12 cellular contexts compared by ENCODE assay signal in genomic region chr6:137637161-137637560, GRCh38.
DNase-seq lines count a peak whose midpoint lies in the region; ATAC-seq and TF ChIP-seq lines count a peak whose summit lies in the region.
"Had no signal": no experiment of that assay in that cellular context is flagged by ENCODE, and none has a peak within 500 bp of the region (broad histone marks: within the 10 kb centered on the region; RNA-seq: fewer than 3 reads in every experiment).

No MANE protein-coding gene starts in this region.

- intact Hi-C loops in HCT116 (cut with micrococcal nuclease): no loop called here
- intact Hi-C loops in activated CD4-positive, alpha-beta T cell treated with anti-CD3 and anti-CD28 coated beads, Interleukin-2, amount 10 ng/mL, durations not matched to agents 24 days and 14 days (cut with micrococcal nuclease): no loop called here

- H3K4me1 ChIP-seq in HCT116 (ENCODE audit: control insufficient read depth in 1 of 2, insufficient read depth in 2 of 2, low read length in 2 of 2): peaks cover 4 to 22% of the 10 kb centered on the region in 2 experiments; a peak in 3 of 4 replicates
- H3K4me1 ChIP-seq in gastroesophageal sphincter: peaks cover 0 to 12% (median 0%) of the 10 kb centered on the region in 3 donors

- H3K4me1 Mint-ChIP-seq in activated CD4-positive, alpha-beta T cell treated with anti-CD3 and anti-CD28 coated beads, Interleukin-2, amount 10 ng/mL, durations not matched to agents 24 days and 14 days: peaks cover 13% of the 10 kb centered on the region

- peaks cover 5% of the 10 kb centered on the region for H3K27me3 Mint-ChIP-seq in activated CD4-positive, alpha-beta T cell treated with anti-CD3 and anti-CD28 coated beads, Interleukin-2, amount 10 ng/mL, durations not matched to agents 24 days and 14 days

- H3K36me3 Mint-ChIP-seq in activated CD4-positive, alpha-beta T cell treated with anti-CD3 and anti-CD28 coated beads, Interleukin-2, amount 10 ng/mL, durations not matched to agents 24 days and 14 days (ENCODE audit: low read depth): no peaks in the 10 kb centered on the region
- H3K36me3 Mint-ChIP-seq: CD4-positive, CD25-positive, alpha-beta regulatory T cell had no signal

- no peaks in the 10 kb centered on the region for H3K9me2 ChIP-seq in HCT116 (ENCODE audit: insufficient read depth)

- DNase-seq in A172 (ENCODE audit: low spot score): peak; percentile 93
- no peak for DNase-seq in HCT116 (ENCODE audit: low read depth, low spot score)
- DNase-seq in SIG-M5 treated with dmso at 0.1 percent for 504 hours (lab: John Stamatoyannopoulos, UW; ENCODE audit: unreplicated experiment): peak; percentile 76
- DNase-seq in activated CD4-positive, alpha-beta T cell treated with anti-CD3 and anti-CD28 coated beads, Interleukin-2, amount 10 ng/mL, durations not matched to agents 24 days and 14 days: no peak
- no peak for DNase-seq in NCI-H146 (lab: John Stamatoyannopoulos, UW)
- no peak for DNase-seq in stimulated activated CD4-positive, alpha-beta T cell treated with anti-CD3 and anti-CD28 coated beads, Interleukin-1b, Interleukin-23, amount 100 ng/mL, for 48 hours
- DNase-seq: CD4-positive, CD25-positive, alpha-beta regulatory T cell; NCI-H2171 treated with DMSO at 0.1 percent for 48 hours had no signal

- no peaks in the 10 kb centered on the region for H3K79me2 ChIP-seq in HCT116 (ENCODE audit: insufficient read depth, low read length)

- peak overlapping the region; percentile 48 for H2AFZ ChIP-seq in HCT116 (ENCODE audit: low read depth, low read length, poor library complexity, severe bottlenecking)

- TF ChIP-seq EP300 in gastroesophageal sphincter (IDR thresholded peaks at IDR 0.05): no peak

- no peak for TF ChIP-seq POLR2A in HCT116 (IDR thresholded peaks at IDR 0.05; ENCODE audit: borderline replicate concordance, extremely low read depth, insufficient read depth, insufficient read length)
- no peak for TF ChIP-seq POLR2A in gastroesophageal sphincter (IDR thresholded peaks at IDR 0.05)

- TF ChIP-seq RAD21 in HCT116 (IDR thresholded peaks at IDR 0.05; ENCODE audit: low read depth): no peak

- H3K36me3 ChIP-seq in HCT116 (ENCODE audit: control insufficient read depth in 1 of 2, insufficient read depth in 2 of 2, low read length in 2 of 2): no peaks in the 10 kb centered on the region
- H3K36me3 ChIP-seq in gastroesophageal sphincter: no peaks in the 10 kb centered on the region
- H3K36me3 ChIP-seq: tibial artery had no signal

- RAD21 ChIA-PET in HCT116 (lab: Charles Lee; ENCODE audit: low non-redundant PET in 1 of 2, low total read pairs in 2 of 2, uncharacterized antibody in 2 of 2, unreplicated experiment in 2 of 2): interaction anchor here in 1 of 2 experiments (0.5 kb wide), 1 partner anchor 383 kb away, joined by 4 read pairs; no protein-coding TSS in a partner anchor

- H3K9ac ChIP-seq in HCT116 (ENCODE audit: low read length): no peak overlapping the region

- no peak overlapping the region for H3K4me3 Mint-ChIP-seq in activated CD4-positive, alpha-beta T cell treated with anti-CD3 and anti-CD28 coated beads, Interleukin-2, amount 10 ng/mL, durations not matched to agents 24 days and 14 days
- H3K4me3 Mint-ChIP-seq: CD4-positive, CD25-positive, alpha-beta regulatory T cell had no signal

- no peak overlapping the region for H3K27ac ChIP-seq in HCT116 (ENCODE audit: low read depth, low read length)
- no peak overlapping the region for H3K27ac ChIP-seq in gastroesophageal sphincter
- H3K27ac ChIP-seq: epithelial cell of prostate, tibial artery had no signal

- BruUV-seq in HCT116 (replicated peaks; lab: Mats Ljungman, UMichigan): no TSS peak

- CTCF ChIA-PET in HCT116 (lab: Charles Lee): interaction anchor here (1.4 kb wide), 1 partner anchor 367 kb away, joined by 5 read pairs; no protein-coding TSS in a partner anchor

- no peaks in the 10 kb centered on the region for H4K20me1 ChIP-seq in HCT116 (ENCODE audit: insufficient read depth)

- POLR2A ChIA-PET in HCT116 (lab: Charles Lee): no interaction called here

- H3K9me3 ChIP-seq in HCT116 (ENCODE audit: control insufficient read depth in 1 of 2, insufficient read depth in 1 of 2, low read depth in 1 of 2, low read length in 2 of 2): no peaks in the 10 kb centered on the region
- no peaks in the 10 kb centered on the region for H3K9me3 ChIP-seq in gastroesophageal sphincter
- H3K9me3 ChIP-seq: tibial artery had no signal

- peak overlapping the region; percentile 35 for H3K4me2 ChIP-seq in HCT116 (ENCODE audit: low read length)

- 27% methylated on average over 1 of the region's 1 CpG; no CpG with 5 or more reads in 1 of the 2 donors for WGBS in gastroesophageal sphincter (ENCODE audit: low coverage in 1 of 2), 2 donors

- H3K4me3 ChIP-seq in HCT116 (replicated peaks in 1 of 2; ENCODE audit: low read depth in 1 of 2, low read length in 2 of 2) (no peak overlapping the region), gastroesophageal sphincter (no peak overlapping the region)
- H3K4me3 ChIP-seq: tibial artery had no signal

- no peaks in the 10 kb centered on the region for H3K9me3 Mint-ChIP-seq in activated CD4-positive, alpha-beta T cell treated with anti-CD3 and anti-CD28 coated beads, Interleukin-2, amount 10 ng/mL, durations not matched to agents 24 days and 14 days

- TF ChIP-seq CTCF in HCT116 (IDR thresholded peaks at IDR 0.05 in 2 of 3, conservative IDR thresholded peaks at IDR 0.05 in 1 of 3; ENCODE audit: borderline replicate concordance in 1 of 3, insufficient read depth in 1 of 3, low read depth in 2 of 3, low read length in 2 of 3) (no peak), gastroesophageal sphincter (IDR thresholded peaks at IDR 0.05) (no peak)

- ATAC-seq in HCT116 (peak; percentile 59), gastroesophageal sphincter (peak; percentile 55), GM18517 (IDR thresholded peaks at IDR 0.05; ENCODE audit: unreplicated experiment) (no peak)

- H3K27me3 ChIP-seq in HCT116 (ENCODE audit: insufficient read depth, low read length) (no peaks in the 10 kb centered on the region), gastroesophageal sphincter (no peaks in the 10 kb centered on the region)
- H3K27me3 ChIP-seq: tibial artery had no signal

- no peak overlapping the region for H3K27ac Mint-ChIP-seq in activated CD4-positive, alpha-beta T cell treated with anti-CD3 and anti-CD28 coated beads, Interleukin-2, amount 10 ng/mL, durations not matched to agents 24 days and 14 days
- H3K27ac Mint-ChIP-seq: CD4-positive, CD25-positive, alpha-beta regulatory T cell had no signal

TF ChIP-seq in HCT116, 20 proteins besides CTCF, POLR2A, EP300 and RAD21:
- TF ChIP-seq EZH2 (IDR thresholded peaks at IDR 0.05) (no peak), SP1 (IDR thresholded peaks at IDR 0.05; ENCODE audit: low read depth) (no peak; the same call in 1 of the 2 replicates), CBX3 (IDR thresholded peaks at IDR 0.05; ENCODE audit: low read depth) (0 out of 2 replicates have a peak, but pooled peaks have one; percentile 14), SIN3A (IDR thresholded peaks at IDR 0.05; ENCODE audit: low read depth) (no peak), EZH2phosphoT487 (IDR thresholded peaks at IDR 0.05; ENCODE audit: borderline replicate concordance) (no peak), YY1 (IDR thresholded peaks at IDR 0.05; ENCODE audit: extremely low read depth, insufficient replicate concordance, low read depth, low read length) (no peak), JUND (IDR thresholded peaks at IDR 0.05) (no peak), POLR2AphosphoS5 (IDR thresholded peaks at IDR 0.05; ENCODE audit: low read depth, low read length) (no peak), TCF7L2 (IDR thresholded peaks at IDR 0.05; ENCODE audit: borderline replicate concordance, extremely low read depth, insufficient read depth, insufficient read length) (no peak), SRF (IDR thresholded peaks at IDR 0.05; ENCODE audit: low read depth) (no peak), FOSL1 (IDR thresholded peaks at IDR 0.05; ENCODE audit: low read depth) (no peak), ELF1 (IDR thresholded peaks at IDR 0.05; ENCODE audit: borderline replicate concordance, low read depth) (no peak)
- TF ChIP-seq, protein P1, sequence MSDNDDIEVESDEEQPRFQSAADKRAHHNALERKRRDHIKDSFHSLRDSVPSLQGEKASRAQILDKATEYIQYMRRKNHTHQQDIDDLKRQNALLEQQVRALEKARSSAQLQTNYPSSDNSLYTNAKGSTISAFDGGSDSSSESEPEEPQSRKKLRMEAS (IDR thresholded peaks at IDR 0.05): no peak
- TF ChIP-seq, protein P2, sequence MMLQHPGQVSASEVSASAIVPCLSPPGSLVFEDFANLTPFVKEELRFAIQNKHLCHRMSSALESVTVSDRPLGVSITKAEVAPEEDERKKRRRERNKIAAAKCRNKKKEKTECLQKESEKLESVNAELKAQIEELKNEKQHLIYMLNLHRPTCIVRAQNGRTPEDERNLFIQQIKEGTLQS (IDR thresholded peaks at IDR 0.05): 0 out of 2 replicates have a peak, but pooled peaks have one; percentile 33
TF ChIP-seq in HCT116: peak in this region for 2.

Comparison
In these comparisons a context has a peak if more than half of its experiments do, and no peak if none do; other contexts are left out.
1. DNase-seq: peak in A172 (single experiment) and SIG-M5 treated with dmso at 0.1 percent for 504 hours (single experiment); none in HCT116 (single experiment), activated CD4-positive, alpha-beta T cell treated with anti-CD3 and anti-CD28 coated beads, Interleukin-2, amount 10 ng/mL, durations not matched to agents 24 days and 14 days (single experiment), NCI-H146 (single experiment) and stimulated activated CD4-positive, alpha-beta T cell treated with anti-CD3 and anti-CD28 coated beads, Interleukin-1b, Interleukin-23, amount 100 ng/mL, for 48 hours (single experiment).